ENCODE assay signal across 1 cellular context in the genomic region with DNA sequence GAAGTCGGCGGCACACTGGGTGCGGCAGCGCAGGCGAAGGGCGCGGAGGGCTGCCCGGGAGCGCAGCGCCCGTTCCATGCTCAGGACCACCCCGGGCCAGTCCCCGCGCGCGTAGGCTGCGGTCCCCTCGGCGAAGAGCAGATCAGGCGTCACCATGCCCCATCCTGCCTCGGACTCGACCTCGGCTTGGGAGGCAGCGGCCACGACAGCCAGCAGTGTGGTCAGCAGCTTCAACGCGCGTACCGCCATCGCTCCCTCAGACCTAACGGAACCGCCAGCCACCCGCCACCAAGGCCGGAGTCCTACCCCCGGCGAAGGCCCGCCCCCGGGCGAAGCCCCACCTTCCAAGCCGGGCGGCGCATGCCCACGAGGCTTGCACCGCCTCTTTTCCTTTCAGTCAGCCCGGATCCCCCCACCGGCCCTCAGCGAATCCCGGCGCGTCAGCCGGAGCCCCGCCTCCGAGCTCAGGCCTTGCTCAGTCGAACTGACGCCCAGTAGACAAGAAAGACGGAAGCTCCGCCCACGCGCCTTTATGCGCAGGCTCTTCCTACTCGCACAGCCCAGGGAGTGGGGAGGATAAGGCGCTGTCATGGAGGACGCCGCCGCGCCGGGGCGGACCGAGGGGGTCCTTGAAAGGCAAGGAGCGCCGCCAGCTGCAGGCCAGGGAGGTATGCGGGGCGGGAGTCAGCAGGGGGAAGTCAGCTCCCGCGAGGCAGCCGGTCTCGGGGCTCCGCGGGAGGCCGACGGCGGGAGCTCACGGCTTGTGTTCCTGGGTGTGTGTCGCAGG.
TF ChIP-seq lines count a peak whose summit lies in the region.

A gene (plus strand): TSS at position 527 of the 787 bp plus-strand sequence. CDS start 63 bp downstream, at position 590.
A gene with protein sequence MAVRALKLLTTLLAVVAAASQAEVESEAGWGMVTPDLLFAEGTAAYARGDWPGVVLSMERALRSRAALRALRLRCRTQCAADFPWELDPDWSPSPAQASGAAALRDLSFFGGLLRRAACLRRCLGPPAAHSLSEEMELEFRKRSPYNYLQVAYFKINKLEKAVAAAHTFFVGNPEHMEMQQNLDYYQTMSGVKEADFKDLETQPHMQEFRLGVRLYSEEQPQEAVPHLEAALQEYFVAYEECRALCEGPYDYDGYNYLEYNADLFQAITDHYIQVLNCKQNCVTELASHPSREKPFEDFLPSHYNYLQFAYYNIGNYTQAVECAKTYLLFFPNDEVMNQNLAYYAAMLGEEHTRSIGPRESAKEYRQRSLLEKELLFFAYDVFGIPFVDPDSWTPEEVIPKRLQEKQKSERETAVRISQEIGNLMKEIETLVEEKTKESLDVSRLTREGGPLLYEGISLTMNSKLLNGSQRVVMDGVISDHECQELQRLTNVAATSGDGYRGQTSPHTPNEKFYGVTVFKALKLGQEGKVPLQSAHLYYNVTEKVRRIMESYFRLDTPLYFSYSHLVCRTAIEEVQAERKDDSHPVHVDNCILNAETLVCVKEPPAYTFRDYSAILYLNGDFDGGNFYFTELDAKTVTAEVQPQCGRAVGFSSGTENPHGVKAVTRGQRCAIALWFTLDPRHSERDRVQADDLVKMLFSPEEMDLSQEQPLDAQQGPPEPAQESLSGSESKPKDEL (minus strand): TSS at position 306 of the 787 bp plus-strand sequence. CDS start 57 bp downstream, at position 249.

TF ChIP-seq in K562, 482 proteins besides CTCF, POLR2A, EP300 and RAD21 (continued from another document and continues in another):
- TF ChIP-seq, protein P1, sequence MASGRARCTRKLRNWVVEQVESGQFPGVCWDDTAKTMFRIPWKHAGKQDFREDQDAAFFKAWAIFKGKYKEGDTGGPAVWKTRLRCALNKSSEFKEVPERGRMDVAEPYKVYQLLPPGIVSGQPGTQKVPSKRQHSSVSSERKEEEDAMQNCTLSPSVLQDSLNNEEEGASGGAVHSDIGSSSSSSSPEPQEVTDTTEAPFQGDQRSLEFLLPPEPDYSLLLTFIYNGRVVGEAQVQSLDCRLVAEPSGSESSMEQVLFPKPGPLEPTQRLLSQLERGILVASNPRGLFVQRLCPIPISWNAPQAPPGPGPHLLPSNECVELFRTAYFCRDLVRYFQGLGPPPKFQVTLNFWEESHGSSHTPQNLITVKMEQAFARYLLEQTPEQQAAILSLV (tag; IDR thresholded peaks at IDR 0.05), result no peak
- peak; percentile 80; the same call in 1 of the 2 replicates for TF ChIP-seq EP400 (IDR thresholded peaks at IDR 0.05)
- TF ChIP-seq, protein P2, sequence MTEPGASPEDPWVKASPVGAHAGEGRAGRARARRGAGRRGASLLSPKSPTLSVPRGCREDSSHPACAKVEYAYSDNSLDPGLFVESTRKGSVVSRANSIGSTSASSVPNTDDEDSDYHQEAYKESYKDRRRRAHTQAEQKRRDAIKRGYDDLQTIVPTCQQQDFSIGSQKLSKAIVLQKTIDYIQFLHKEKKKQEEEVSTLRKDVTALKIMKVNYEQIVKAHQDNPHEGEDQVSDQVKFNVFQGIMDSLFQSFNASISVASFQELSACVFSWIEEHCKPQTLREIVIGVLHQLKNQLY (CRISPR knock-in tag; conservative IDR thresholded peaks at IDR 0.05), result no peak
- 0 out of 4 replicates have a peak, but pooled peaks of 1 of the 2 experiments have one; percentile 31 for TF ChIP-seq TBL1XR1 (IDR thresholded peaks at IDR 0.05; ENCODE audit: low read length in 2 of 2)
- no peak for TF ChIP-seq KAT2B (IDR thresholded peaks at IDR 0.05; ENCODE audit: low read depth, low read length)
- TF ChIP-seq, protein P3, sequence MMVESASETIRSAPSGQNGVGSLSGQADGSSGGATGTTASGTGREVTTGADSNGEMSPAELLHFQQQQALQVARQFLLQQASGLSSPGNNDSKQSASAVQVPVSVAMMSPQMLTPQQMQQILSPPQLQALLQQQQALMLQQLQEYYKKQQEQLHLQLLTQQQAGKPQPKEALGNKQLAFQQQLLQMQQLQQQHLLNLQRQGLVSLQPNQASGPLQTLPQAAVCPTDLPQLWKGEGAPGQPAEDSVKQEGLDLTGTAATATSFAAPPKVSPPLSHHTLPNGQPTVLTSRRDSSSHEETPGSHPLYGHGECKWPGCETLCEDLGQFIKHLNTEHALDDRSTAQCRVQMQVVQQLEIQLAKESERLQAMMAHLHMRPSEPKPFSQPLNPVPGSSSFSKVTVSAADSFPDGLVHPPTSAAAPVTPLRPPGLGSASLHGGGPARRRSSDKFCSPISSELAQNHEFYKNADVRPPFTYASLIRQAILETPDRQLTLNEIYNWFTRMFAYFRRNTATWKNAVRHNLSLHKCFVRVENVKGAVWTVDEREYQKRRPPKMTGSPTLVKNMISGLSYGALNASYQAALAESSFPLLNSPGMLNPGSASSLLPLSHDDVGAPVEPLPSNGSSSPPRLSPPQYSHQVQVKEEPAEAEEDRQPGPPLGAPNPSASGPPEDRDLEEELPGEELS (CRISPR knock-in tag; IDR thresholded peaks at IDR 0.05; ENCODE audit: borderline replicate concordance), result no peak
- TF ChIP-seq, protein P4, sequence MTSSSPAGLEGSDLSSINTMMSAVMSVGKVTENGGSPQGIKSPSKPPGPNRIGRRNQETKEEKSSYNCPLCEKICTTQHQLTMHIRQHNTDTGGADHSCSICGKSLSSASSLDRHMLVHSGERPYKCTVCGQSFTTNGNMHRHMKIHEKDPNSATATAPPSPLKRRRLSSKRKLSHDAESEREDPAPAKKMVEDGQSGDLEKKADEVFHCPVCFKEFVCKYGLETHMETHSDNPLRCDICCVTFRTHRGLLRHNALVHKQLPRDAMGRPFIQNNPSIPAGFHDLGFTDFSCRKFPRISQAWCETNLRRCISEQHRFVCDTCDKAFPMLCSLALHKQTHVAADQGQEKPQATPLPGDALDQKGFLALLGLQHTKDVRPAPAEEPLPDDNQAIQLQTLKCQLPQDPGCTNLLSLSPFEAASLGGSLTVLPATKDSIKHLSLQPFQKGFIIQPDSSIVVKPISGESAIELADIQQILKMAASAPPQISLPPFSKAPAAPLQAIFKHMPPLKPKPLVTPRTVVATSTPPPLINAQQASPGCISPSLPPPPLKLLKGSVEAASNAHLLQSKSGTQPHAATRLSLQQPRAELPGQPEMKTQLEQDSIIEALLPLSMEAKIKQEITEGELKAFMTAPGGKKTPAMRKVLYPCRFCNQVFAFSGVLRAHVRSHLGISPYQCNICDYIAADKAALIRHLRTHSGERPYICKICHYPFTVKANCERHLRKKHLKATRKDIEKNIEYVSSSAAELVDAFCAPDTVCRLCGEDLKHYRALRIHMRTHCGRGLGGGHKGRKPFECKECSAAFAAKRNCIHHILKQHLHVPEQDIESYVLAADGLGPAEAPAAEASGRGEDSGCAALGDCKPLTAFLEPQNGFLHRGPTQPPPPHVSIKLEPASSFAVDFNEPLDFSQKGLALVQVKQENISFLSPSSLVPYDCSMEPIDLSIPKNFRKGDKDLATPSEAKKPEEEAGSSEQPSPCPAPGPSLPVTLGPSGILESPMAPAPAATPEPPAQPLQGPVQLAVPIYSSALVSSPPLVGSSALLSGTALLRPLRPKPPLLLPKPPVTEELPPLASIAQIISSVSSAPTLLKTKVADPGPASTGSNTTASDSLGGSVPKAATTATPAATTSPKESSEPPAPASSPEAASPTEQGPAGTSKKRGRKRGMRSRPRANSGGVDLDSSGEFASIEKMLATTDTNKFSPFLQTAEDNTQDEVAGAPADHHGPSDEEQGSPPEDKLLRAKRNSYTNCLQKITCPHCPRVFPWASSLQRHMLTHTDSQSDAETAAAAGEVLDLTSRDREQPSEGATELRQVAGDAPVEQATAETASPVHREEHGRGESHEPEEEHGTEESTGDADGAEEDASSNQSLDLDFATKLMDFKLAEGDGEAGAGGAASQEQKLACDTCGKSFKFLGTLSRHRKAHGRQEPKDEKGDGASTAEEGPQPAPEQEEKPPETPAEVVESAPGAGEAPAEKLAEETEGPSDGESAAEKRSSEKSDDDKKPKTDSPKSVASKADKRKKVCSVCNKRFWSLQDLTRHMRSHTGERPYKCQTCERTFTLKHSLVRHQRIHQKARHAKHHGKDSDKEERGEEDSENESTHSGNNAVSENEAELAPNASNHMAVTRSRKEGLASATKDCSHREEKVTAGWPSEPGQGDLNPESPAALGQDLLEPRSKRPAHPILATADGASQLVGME (CRISPR knock-in tag; IDR thresholded peaks at IDR 0.05), result 0 out of 2 replicates have a peak, but pooled peaks have one; percentile 78
- TF ChIP-seq, protein P5, sequence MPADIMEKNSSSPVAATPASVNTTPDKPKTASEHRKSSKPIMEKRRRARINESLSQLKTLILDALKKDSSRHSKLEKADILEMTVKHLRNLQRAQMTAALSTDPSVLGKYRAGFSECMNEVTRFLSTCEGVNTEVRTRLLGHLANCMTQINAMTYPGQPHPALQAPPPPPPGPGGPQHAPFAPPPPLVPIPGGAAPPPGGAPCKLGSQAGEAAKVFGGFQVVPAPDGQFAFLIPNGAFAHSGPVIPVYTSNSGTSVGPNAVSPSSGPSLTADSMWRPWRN (IDR thresholded peaks at IDR 0.05; ENCODE audit: low read depth), result no peak
- TF ChIP-seq ZNF143 (CRISPR knock-in tag; IDR thresholded peaks at IDR 0.05), result 0 out of 2 replicates have a peak, but pooled peaks have one; percentile 21
- TF ChIP-seq NUFIP1 (IDR thresholded peaks at IDR 0.05; ENCODE audit: partially characterized antibody), result no peak
- TF ChIP-seq TAF1 (IDR thresholded peaks at IDR 0.05; ENCODE audit: control insufficient read depth, extremely low read depth, insufficient read depth, low read length, severe bottlenecking), result peak; percentile 86
- peak; percentile 80 for TF ChIP-seq SAP30 (IDR thresholded peaks at IDR 0.05; ENCODE audit: borderline replicate concordance, insufficient read depth, low read depth, low read length, poor library complexity, severe bottlenecking)
- TF ChIP-seq ZNF282 (CRISPR knock-in tag; IDR thresholded peaks at IDR 0.05), result 0 out of 2 replicates have a peak, but pooled peaks have one; percentile 58
- TF ChIP-seq SREBF1 (IDR thresholded peaks at IDR 0.05; ENCODE audit: borderline replicate concordance, low read depth, low read length), result no peak
- TF ChIP-seq, protein P6, sequence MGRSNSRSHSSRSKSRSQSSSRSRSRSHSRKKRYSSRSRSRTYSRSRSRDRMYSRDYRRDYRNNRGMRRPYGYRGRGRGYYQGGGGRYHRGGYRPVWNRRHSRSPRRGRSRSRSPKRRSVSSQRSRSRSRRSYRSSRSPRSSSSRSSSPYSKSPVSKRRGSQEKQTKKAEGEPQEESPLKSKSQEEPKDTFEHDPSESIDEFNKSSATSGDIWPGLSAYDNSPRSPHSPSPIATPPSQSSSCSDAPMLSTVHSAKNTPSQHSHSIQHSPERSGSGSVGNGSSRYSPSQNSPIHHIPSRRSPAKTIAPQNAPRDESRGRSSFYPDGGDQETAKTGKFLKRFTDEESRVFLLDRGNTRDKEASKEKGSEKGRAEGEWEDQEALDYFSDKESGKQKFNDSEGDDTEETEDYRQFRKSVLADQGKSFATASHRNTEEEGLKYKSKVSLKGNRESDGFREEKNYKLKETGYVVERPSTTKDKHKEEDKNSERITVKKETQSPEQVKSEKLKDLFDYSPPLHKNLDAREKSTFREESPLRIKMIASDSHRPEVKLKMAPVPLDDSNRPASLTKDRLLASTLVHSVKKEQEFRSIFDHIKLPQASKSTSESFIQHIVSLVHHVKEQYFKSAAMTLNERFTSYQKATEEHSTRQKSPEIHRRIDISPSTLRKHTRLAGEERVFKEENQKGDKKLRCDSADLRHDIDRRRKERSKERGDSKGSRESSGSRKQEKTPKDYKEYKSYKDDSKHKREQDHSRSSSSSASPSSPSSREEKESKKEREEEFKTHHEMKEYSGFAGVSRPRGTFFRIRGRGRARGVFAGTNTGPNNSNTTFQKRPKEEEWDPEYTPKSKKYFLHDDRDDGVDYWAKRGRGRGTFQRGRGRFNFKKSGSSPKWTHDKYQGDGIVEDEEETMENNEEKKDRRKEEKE (IDR thresholded peaks at IDR 0.05; ENCODE audit: borderline replicate concordance in 1 of 2, control insufficient read depth in 1 of 2, low read depth in 2 of 2, low read length in 1 of 2), result no peak
- peak; percentile 26 for TF ChIP-seq HMGN3 (IDR thresholded peaks at IDR 0.05; ENCODE audit: borderline replicate concordance, extremely low read depth, insufficient read length, low read depth, low read length)
- no peak; the same call in 1 of the 2 replicates for TF ChIP-seq NCOA1 (IDR thresholded peaks at IDR 0.05; ENCODE audit: low read depth)
- no peak for TF ChIP-seq ATF1 (CRISPR knock-in tag; IDR thresholded peaks at IDR 0.05)
- peak; percentile 81 for TF ChIP-seq ATF1 (tag; IDR thresholded peaks at IDR 0.05)
- peak; percentile 57; the same call in 1 of the 2 replicates for TF ChIP-seq ZBTB17 (CRISPR knock-in tag; IDR thresholded peaks at IDR 0.05)
- peak in 1 of 2 experiments; percentile 78; a peak in 2 of 4 replicates for TF ChIP-seq NONO (IDR thresholded peaks at IDR 0.05; ENCODE audit: low read depth in 2 of 2, low read length in 1 of 2)
- peak; percentile 63 for TF ChIP-seq TAF7 (tag; IDR thresholded peaks at IDR 0.05)
- TF ChIP-seq, protein P7, sequence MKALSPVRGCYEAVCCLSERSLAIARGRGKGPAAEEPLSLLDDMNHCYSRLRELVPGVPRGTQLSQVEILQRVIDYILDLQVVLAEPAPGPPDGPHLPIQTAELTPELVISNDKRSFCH (CRISPR knock-in tag; IDR thresholded peaks at IDR 0.05), result no peak
- TF ChIP-seq, protein P7 (tag; IDR thresholded peaks at IDR 0.05), result peak; percentile 70
- TF ChIP-seq NEUROD1 (IDR thresholded peaks at IDR 0.05; ENCODE audit: borderline replicate concordance, low read depth, low read length, partially characterized antibody), result no peak
- TF ChIP-seq, protein P8, sequence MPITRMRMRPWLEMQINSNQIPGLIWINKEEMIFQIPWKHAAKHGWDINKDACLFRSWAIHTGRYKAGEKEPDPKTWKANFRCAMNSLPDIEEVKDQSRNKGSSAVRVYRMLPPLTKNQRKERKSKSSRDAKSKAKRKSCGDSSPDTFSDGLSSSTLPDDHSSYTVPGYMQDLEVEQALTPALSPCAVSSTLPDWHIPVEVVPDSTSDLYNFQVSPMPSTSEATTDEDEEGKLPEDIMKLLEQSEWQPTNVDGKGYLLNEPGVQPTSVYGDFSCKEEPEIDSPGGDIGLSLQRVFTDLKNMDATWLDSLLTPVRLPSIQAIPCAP (CRISPR knock-in tag; IDR thresholded peaks at IDR 0.05; ENCODE audit: borderline replicate concordance), result no peak
- peak; percentile 64; the same call in 1 of the 2 replicates for TF ChIP-seq MBD2 (IDR thresholded peaks at IDR 0.05; ENCODE audit: borderline replicate concordance, low read depth)
- TF ChIP-seq PURB (CRISPR knock-in tag; IDR thresholded peaks at IDR 0.05; ENCODE audit: low read depth), result no peak
- TF ChIP-seq, protein P9, sequence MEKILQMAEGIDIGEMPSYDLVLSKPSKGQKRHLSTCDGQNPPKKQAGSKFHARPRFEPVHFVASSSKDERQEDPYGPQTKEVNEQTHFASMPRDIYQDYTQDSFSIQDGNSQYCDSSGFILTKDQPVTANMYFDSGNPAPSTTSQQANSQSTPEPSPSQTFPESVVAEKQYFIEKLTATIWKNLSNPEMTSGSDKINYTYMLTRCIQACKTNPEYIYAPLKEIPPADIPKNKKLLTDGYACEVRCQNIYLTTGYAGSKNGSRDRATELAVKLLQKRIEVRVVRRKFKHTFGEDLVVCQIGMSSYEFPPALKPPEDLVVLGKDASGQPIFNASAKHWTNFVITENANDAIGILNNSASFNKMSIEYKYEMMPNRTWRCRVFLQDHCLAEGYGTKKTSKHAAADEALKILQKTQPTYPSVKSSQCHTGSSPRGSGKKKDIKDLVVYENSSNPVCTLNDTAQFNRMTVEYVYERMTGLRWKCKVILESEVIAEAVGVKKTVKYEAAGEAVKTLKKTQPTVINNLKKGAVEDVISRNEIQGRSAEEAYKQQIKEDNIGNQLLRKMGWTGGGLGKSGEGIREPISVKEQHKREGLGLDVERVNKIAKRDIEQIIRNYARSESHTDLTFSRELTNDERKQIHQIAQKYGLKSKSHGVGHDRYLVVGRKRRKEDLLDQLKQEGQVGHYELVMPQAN (IDR thresholded peaks at IDR 0.05; ENCODE audit: borderline replicate concordance), result 0 out of 2 replicates have a peak, but pooled peaks have one; percentile 48
- no peak for TF ChIP-seq NFE2L1 (tag; IDR thresholded peaks at IDR 0.05; ENCODE audit: borderline replicate concordance, low read depth)
- TF ChIP-seq ARID2 (IDR thresholded peaks at IDR 0.05), result peak; percentile 13; the same call in 1 of the 2 replicates
- TF ChIP-seq RBM15 (IDR thresholded peaks at IDR 0.05; ENCODE audit: insufficient read depth, low read length), result no peak
